Comparison of ENCODE assay signal across 9 cellular contexts in the genomic region with DNA sequence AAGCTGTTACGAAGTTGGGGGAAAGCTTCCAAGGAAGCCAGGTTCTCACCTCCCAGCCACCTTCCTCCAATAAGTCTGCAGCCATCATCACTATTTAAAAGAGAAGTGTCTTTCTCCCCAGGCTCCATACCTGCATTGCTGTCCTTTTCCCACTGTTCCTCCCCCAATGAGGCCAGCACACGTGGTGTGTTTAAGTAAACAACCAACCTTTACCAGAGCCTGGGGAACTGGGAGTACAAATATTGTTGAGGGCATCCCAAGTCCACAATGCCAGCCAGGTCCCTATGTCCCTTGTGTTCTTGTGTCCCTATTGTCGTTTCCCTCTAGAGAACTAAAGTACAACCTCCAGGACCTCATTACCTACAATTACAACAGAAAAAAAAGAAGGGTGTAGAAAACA. TPM values are rescaled to one million over a fixed set of nuclear protein-coding genes. Genes with fewer than 3 reads are reported as not detected.
DNase-seq lines count a peak whose midpoint lies in the region; ATAC-seq and TF ChIP-seq lines count a peak whose summit lies in the region.
"Had no signal": no experiment of that assay in that cellular context is flagged by ENCODE, and none has a peak within 500 bp of the region (broad histone marks: within the 10 kb centered on the region; RNA-seq: fewer than 3 reads in every experiment).

No MANE protein-coding gene starts in this region.

- intact Hi-C loops in psoas muscle (cut with DNase I) (no loop called here), aorta (cut with DNase I) (no loop called here)

- H3K4me3 ChIP-seq in psoas muscle (no peak overlapping the region), aorta (ENCODE audit: low read length in 2 of 2) (no peak overlapping the region)

- H3K27ac ChIP-seq in psoas muscle: peak overlapping the region; percentile 96
- no peak overlapping the region for H3K27ac ChIP-seq in aorta (ENCODE audit: low read depth in 1 of 2, low read length in 2 of 2)

- H3K36me3 Mint-ChIP-seq in T-helper 1 cell treated with Interleukin-12 subunit alpha and Interleukin-12 subunit beta and Interleukin-4 antibody, amounts not matched to agents 30 μg/mL and 1 μg/mL, for 36 hours (ENCODE audit: low read depth): peaks cover 3% of the 10 kb centered on the region
- peaks cover 7% of the 10 kb centered on the region for H3K36me3 Mint-ChIP-seq in endothelial cell (ENCODE audit: low read depth, unreplicated experiment)

- no peak for TF ChIP-seq CTCF in endothelial cell (IDR thresholded peaks at IDR 0.05; ENCODE audit: unreplicated experiment)
- TF ChIP-seq CTCF in psoas muscle (IDR thresholded peaks at IDR 0.05): no peak

- no peaks in the 10 kb centered on the region for H3K27me3 Mint-ChIP-seq in T-helper 1 cell treated with Interleukin-12 subunit alpha and Interleukin-12 subunit beta and Interleukin-4 antibody, amounts not matched to agents 30 μg/mL and 1 μg/mL, for 36 hours (ENCODE audit: low read depth)
- peaks cover 13% of the 10 kb centered on the region for H3K27me3 Mint-ChIP-seq in endothelial cell (ENCODE audit: unreplicated experiment)

- H3K4me1 ChIP-seq in psoas muscle (peaks cover 81% of the 10 kb centered on the region), aorta (ENCODE audit: control insufficient read depth in 1 of 2, insufficient read depth in 2 of 2, low read length in 2 of 2) (no peaks in the 10 kb centered on the region)

- H3K27me3 ChIP-seq in psoas muscle (ENCODE audit: insufficient read depth in 3 of 3, low read length in 2 of 3) (no peaks in the 10 kb centered on the region), aorta (ENCODE audit: control insufficient read depth in 1 of 2, insufficient read depth in 2 of 2, low read length in 1 of 2) (no peaks in the 10 kb centered on the region)

- H3K9me3 ChIP-seq in psoas muscle (no peaks in the 10 kb centered on the region), aorta (ENCODE audit: control insufficient read depth, low read length) (no peaks in the 10 kb centered on the region)

- H3K9me3 Mint-ChIP-seq in T-helper 1 cell treated with Interleukin-12 subunit alpha and Interleukin-12 subunit beta and Interleukin-4 antibody, amounts not matched to agents 30 μg/mL and 1 μg/mL, for 36 hours: no peaks in the 10 kb centered on the region
- H3K9me3 Mint-ChIP-seq in endothelial cell (ENCODE audit: unreplicated experiment): no peaks in the 10 kb centered on the region

- peaks cover 56% of the 10 kb centered on the region for H3K4me1 Mint-ChIP-seq in T-helper 1 cell treated with Interleukin-12 subunit alpha and Interleukin-12 subunit beta and Interleukin-4 antibody, amounts not matched to agents 30 μg/mL and 1 μg/mL, for 36 hours (ENCODE audit: low read depth)
- peaks cover 31% of the 10 kb centered on the region for H3K4me1 Mint-ChIP-seq in endothelial cell (ENCODE audit: unreplicated experiment)

- DNase-seq in T-helper 1 cell (no peak), NCI-H69 (lab: John Stamatoyannopoulos, UW) (peak; percentile 67), endothelial cell (ENCODE audit: low spot score) (no peak), psoas muscle (peak in 1 of 2 donors; percentile 0), aorta (no peak)
- DNase-seq: OCI-M1 had no signal

- WGBS in psoas muscle, 3 donors: 40 to 43% (median 43%) methylated on average over 3 of the region's 3 CpGs
- WGBS in aorta, 2 donors: 59 to 66% methylated on average over 3 of the region's 3 CpGs

- H3K36me3 ChIP-seq in psoas muscle (ENCODE audit: insufficient read depth in 1 of 2, low read depth in 1 of 2) (no peaks in the 10 kb centered on the region), aorta (ENCODE audit: control insufficient read depth in 1 of 2, insufficient read depth in 2 of 2, low read length in 1 of 2) (no peaks in the 10 kb centered on the region)

- peak overlapping the region; percentile 57 for H3K27ac Mint-ChIP-seq in T-helper 1 cell treated with Interleukin-12 subunit alpha and Interleukin-12 subunit beta and Interleukin-4 antibody, amounts not matched to agents 30 μg/mL and 1 μg/mL, for 36 hours
- no peak overlapping the region for H3K27ac Mint-ChIP-seq in endothelial cell (ENCODE audit: unreplicated experiment)

- no peak overlapping the region for H3K4me3 Mint-ChIP-seq in T-helper 1 cell treated with Interleukin-12 subunit alpha and Interleukin-12 subunit beta and Interleukin-4 antibody, amounts not matched to agents 30 μg/mL and 1 μg/mL, for 36 hours
- H3K4me3 Mint-ChIP-seq in endothelial cell (ENCODE audit: unreplicated experiment): peak overlapping the region; percentile 12

- ATAC-seq in psoas muscle (no peak), GM19452 (IDR thresholded peaks at IDR 0.05; ENCODE audit: unreplicated experiment) (no peak), GM21515 (IDR thresholded peaks at IDR 0.05; ENCODE audit: unreplicated experiment) (no peak), aorta (ENCODE audit: low FRiP score) (no peak)

RNA-seq across cellular contexts. Expression of a gene that starts 49.2 kb away (rescaled TPM):
- total RNA-seq in endothelial cell (ENCODE audit: unreplicated experiment): 32.7 TPM
- total RNA-seq in psoas muscle: 10 to 100 TPM in 3 of 4 donors, 1 to 10 TPM in 1; 9.3 to 27.0 (median 17.0) TPM
- polyA plus RNA-seq in psoas muscle: 10 to 100 TPM; 11.0 to 28.8 (median 19.6) TPM
- 10 to 100 TPM; 36.7 to 45.5 TPM for total RNA-seq in aorta
- polyA plus RNA-seq in aorta: 10 to 100 TPM; 22.4 to 35.2 TPM
